Comparison of ENCODE assay signal across 1 cellular context in the genomic region with DNA sequence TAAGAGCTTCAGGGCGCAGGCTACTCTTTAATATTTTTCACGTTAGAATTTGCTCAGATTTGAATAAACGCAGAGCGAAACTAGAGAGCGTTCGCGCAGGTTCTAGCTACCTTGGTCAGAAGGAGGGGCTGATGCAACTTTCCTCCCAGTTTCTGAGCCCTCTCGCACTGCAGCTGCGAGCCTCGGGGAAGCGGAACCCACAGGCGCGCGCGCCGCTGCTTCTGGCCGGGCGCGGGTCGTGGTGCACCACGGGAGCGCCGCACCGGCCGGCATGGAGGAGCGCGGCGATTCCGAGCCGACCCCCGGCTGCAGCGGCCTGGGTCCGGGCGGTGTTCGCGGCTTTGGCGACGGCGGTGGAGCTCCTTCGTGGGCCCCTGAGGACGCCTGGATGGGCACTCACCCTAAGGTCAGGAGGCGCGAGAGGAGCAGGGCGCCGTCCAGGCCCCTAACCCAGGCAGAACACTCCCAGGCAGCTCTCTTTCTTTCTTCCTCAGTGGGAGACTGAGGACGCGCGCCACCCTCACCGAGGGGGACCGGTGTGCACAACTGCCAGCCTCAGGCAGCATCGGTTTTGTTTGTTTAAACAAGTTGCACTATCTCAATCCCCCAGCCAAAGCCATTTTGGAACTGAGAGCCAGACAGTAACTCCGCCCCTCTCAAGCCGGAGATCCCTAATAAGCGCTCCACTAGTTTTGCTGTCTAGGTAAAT.
TF ChIP-seq lines count a peak whose summit lies in the region.

TSS of gene TSEN15 (plus strand) at position 246 of the 709 bp plus-strand sequence. CDS start at position 272, 26 bp downstream.

TF ChIP-seq in HEK293, 187 proteins besides CTCF, POLR2A, EP300 and RAD21 (continued from another document and continues in another):
- TF ChIP-seq, protein P1, sequence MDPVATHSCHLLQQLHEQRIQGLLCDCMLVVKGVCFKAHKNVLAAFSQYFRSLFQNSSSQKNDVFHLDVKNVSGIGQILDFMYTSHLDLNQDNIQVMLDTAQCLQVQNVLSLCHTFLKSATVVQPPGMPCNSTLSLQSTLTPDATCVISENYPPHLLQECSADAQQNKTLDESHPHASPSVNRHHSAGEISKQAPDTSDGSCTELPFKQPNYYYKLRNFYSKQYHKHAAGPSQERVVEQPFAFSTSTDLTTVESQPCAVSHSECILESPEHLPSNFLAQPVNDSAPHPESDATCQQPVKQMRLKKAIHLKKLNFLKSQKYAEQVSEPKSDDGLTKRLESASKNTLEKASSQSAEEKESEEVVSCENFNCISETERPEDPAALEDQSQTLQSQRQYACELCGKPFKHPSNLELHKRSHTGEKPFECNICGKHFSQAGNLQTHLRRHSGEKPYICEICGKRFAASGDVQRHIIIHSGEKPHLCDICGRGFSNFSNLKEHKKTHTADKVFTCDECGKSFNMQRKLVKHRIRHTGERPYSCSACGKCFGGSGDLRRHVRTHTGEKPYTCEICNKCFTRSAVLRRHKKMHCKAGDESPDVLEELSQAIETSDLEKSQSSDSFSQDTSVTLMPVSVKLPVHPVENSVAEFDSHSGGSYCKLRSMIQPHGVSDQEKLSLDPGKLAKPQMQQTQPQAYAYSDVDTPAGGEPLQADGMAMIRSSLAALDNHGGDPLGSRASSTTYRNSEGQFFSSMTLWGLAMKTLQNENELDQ (tag by site-specific recombination; IDR thresholded peaks at IDR 0.05; ENCODE audit: low read depth) = no peak
- TF ChIP-seq ZNF600 (tag by site-specific recombination; IDR thresholded peaks at IDR 0.05) (peak; percentile 94), ZNF350 (tag by site-specific recombination; IDR thresholded peaks at IDR 0.05) (peak; percentile 53; the same call in 1 of the 2 replicates), PRDM6 (tag by site-specific recombination; IDR thresholded peaks at IDR 0.05) (no peak), MYNN (tag by site-specific recombination; IDR thresholded peaks at IDR 0.05; ENCODE audit: borderline replicate concordance) (0 out of 2 replicates have a peak, but pooled peaks have one; percentile 45), ZNF677 (tag by site-specific recombination; IDR thresholded peaks at IDR 0.05) (peak; percentile 52; the same call in 1 of the 2 replicates), ZNF747 (tag by site-specific recombination; IDR thresholded peaks at IDR 0.05) (no peak), ZFP3 (tag by site-specific recombination; IDR thresholded peaks at IDR 0.05; ENCODE audit: low read depth) (no peak), ZNF530 (tag by site-specific recombination; IDR thresholded peaks at IDR 0.05; ENCODE audit: low read depth) (no peak), ZNF626 (tag by site-specific recombination; IDR thresholded peaks at IDR 0.05) (0 out of 2 replicates have a peak, but pooled peaks have one; percentile 42), BCL6B (tag by site-specific recombination; IDR thresholded peaks at IDR 0.05) (no peak), KLF9 (tag by site-specific recombination; IDR thresholded peaks at IDR 0.05; ENCODE audit: low read depth) (0 out of 2 replicates have a peak, but pooled peaks have one; percentile 27), ZNF645 (tag by site-specific recombination; IDR thresholded peaks at IDR 0.05) (no peak), ZNF48 (tag by site-specific recombination; IDR thresholded peaks at IDR 0.05) (no peak), GLI4 (tag by site-specific recombination; IDR thresholded peaks at IDR 0.05) (no peak), ZNF404 (tag by site-specific recombination; IDR thresholded peaks at IDR 0.05) (no peak), ZSCAN16 (tag by site-specific recombination; IDR thresholded peaks at IDR 0.05) (peak; percentile 54; the same call in 1 of the 2 replicates), ZNF169 (tag by site-specific recombination; IDR thresholded peaks at IDR 0.05) (no peak), OVOL3 (tag by site-specific recombination; IDR thresholded peaks at IDR 0.05) (no peak), ZNF555 (tag by site-specific recombination; conservative IDR thresholded peaks at IDR 0.05) (no peak), ZNF132 (tag by site-specific recombination; IDR thresholded peaks at IDR 0.05; ENCODE audit: borderline replicate concordance) (no peak), GFI1B (tag by site-specific recombination; IDR thresholded peaks at IDR 0.05) (no peak), ZBTB21 (tag by site-specific recombination; IDR thresholded peaks at IDR 0.05) (0 out of 2 replicates have a peak, but pooled peaks have one; percentile 32), ZNF792 (tag by site-specific recombination; IDR thresholded peaks at IDR 0.05) (no peak), ZNF623 (tag by site-specific recombination; IDR thresholded peaks at IDR 0.05) (no peak), ZFP41 (tag by site-specific recombination; IDR thresholded peaks at IDR 0.05; ENCODE audit: borderline replicate concordance) (no peak), GLI2 (tag by site-specific recombination; IDR thresholded peaks at IDR 0.05; ENCODE audit: borderline replicate concordance, low read depth) (no peak), GLIS1 (tag by site-specific recombination; IDR thresholded peaks at IDR 0.05) (peak; percentile 90), BCL11A (tag by site-specific recombination; IDR thresholded peaks at IDR 0.05; ENCODE audit: low read depth) (no peak), ZNF596 (tag by site-specific recombination; IDR thresholded peaks at IDR 0.05) (peak; percentile 66; the same call in 1 of the 2 replicates), ZNF292 (tag by site-specific recombination; IDR thresholded peaks at IDR 0.05; ENCODE audit: borderline replicate concordance, low read depth) (no peak), ZNF302 (tag by site-specific recombination; IDR thresholded peaks at IDR 0.05; ENCODE audit: low read depth) (no peak), KLF1 (tag by site-specific recombination; IDR thresholded peaks at IDR 0.05) (0 out of 2 replicates have a peak, but pooled peaks have one; percentile 9), ZBTB10 (tag by site-specific recombination; IDR thresholded peaks at IDR 0.05) (no peak)
- TF ChIP-seq, protein P2, sequence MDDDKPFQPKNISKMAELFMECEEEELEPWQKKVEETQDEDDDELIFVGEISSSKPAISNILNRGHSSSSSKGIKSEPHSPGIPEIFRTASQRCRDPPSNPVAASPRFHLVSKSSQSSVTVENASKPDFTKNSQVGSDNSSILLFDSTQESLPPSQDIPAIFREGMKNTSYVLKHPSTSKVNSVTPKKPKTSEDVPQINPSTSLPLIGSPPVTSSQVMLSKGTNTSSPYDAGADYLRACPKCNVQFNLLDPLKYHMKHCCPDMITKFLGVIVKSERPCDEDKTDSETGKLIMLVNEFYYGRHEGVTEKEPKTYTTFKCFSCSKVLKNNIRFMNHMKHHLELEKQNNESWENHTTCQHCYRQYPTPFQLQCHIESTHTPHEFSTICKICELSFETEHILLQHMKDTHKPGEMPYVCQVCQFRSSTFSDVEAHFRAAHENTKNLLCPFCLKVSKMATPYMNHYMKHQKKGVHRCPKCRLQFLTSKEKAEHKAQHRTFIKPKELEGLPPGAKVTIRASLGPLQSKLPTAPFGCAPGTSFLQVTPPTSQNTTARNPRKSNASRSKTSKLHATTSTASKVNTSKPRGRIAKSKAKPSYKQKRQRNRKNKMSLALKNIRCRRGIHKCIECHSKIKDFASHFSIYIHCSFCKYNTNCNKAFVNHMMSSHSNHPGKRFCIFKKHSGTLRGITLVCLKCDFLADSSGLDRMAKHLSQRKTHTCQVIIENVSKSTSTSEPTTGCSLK (tag by site-specific recombination; IDR thresholded peaks at IDR 0.05) = no peak
- TF ChIP-seq, protein P3, sequence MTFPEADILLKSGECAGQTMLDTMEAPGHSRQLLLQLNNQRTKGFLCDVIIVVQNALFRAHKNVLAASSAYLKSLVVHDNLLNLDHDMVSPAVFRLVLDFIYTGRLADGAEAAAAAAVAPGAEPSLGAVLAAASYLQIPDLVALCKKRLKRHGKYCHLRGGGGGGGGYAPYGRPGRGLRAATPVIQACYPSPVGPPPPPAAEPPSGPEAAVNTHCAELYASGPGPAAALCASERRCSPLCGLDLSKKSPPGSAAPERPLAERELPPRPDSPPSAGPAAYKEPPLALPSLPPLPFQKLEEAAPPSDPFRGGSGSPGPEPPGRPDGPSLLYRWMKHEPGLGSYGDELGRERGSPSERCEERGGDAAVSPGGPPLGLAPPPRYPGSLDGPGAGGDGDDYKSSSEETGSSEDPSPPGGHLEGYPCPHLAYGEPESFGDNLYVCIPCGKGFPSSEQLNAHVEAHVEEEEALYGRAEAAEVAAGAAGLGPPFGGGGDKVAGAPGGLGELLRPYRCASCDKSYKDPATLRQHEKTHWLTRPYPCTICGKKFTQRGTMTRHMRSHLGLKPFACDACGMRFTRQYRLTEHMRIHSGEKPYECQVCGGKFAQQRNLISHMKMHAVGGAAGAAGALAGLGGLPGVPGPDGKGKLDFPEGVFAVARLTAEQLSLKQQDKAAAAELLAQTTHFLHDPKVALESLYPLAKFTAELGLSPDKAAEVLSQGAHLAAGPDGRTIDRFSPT (tag by site-specific recombination; IDR thresholded peaks at IDR 0.05) = no peak
- TF ChIP-seq, protein P4, sequence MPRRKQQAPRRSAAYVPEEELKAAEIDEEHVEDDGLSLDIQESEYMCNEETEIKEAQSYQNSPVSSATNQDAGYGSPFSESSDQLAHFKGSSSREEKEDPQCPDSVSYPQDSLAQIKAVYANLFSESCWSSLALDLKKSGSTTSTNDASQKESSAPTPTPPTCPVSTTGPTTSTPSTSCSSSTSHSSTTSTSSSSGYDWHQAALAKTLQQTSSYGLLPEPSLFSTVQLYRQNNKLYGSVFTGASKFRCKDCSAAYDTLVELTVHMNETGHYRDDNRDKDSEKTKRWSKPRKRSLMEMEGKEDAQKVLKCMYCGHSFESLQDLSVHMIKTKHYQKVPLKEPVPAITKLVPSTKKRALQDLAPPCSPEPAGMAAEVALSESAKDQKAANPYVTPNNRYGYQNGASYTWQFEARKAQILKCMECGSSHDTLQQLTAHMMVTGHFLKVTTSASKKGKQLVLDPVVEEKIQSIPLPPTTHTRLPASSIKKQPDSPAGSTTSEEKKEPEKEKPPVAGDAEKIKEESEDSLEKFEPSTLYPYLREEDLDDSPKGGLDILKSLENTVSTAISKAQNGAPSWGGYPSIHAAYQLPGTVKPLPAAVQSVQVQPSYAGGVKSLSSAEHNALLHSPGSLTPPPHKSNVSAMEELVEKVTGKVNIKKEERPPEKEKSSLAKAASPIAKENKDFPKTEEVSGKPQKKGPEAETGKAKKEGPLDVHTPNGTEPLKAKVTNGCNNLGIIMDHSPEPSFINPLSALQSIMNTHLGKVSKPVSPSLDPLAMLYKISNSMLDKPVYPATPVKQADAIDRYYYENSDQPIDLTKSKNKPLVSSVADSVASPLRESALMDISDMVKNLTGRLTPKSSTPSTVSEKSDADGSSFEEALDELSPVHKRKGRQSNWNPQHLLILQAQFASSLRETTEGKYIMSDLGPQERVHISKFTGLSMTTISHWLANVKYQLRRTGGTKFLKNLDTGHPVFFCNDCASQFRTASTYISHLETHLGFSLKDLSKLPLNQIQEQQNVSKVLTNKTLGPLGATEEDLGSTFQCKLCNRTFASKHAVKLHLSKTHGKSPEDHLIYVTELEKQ (tag by site-specific recombination; IDR thresholded peaks at IDR 0.05; ENCODE audit: borderline replicate concordance) = peak; percentile 18; the same call in 1 of the 2 replicates
